In the genomic region with DNA sequence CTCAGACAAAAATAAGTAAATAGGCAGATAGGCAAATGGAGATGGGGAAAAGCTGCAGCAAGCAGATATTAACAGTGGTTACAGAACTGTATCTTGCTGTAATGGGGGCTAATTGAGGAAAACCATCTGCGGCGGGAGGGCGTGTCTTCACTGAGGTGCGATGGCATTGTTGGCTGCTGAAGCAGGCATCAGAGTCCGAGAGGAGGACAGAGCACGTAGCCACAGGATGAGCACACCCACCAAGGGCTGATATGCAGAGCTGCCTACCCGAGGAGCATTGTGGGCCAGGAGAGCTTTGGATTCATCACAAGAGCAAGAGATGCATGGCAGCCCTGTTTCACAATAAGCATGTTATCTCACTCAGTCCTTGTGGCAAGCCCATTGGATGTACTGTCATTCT, we compare ENCODE assay signal across 18 cellular contexts. TPM values are rescaled to one million over a fixed set of nuclear protein-coding genes. Genes with fewer than 3 reads are reported as not detected.
DNase-seq lines count a peak whose midpoint lies in the region; TF ChIP-seq lines count a peak whose summit lies in the region.
"Had no signal": no experiment of that assay in that cellular context is flagged by ENCODE, and none has a peak within 500 bp of the region (broad histone marks: within the 10 kb centered on the region; RNA-seq: fewer than 3 reads in every experiment).

No MANE protein-coding gene starts in this region.

- no peaks in the 10 kb centered on the region for H3K27me3 ChIP-seq in osteoblast (ENCODE audit: insufficient read depth, low read length)

- no peak overlapping the region for H3K4me3 ChIP-seq in osteoblast (ENCODE audit: insufficient read depth, low read length)
- H3K4me3 ChIP-seq: A549, HAP-1 had no signal

- peak; percentile 29 for DNase-seq in NCI-H748 (lab: John Stamatoyannopoulos, UW; ENCODE audit: unreplicated experiment)
- no peak for DNase-seq in NCI-H748 treated with DMSO at 0.1 percent for 48 hours (lab: John Stamatoyannopoulos, UW)
- DNase-seq in NCI-H69 (lab: John Stamatoyannopoulos, UW) = peak; percentile 8
- DNase-seq in osteoblast (ENCODE audit: insufficient read length, low spot score, missing footprints) = peak; percentile 38
- DNase-seq in NOMO-1 (lab: John Stamatoyannopoulos, UW; ENCODE audit: unreplicated experiment in 2 of 2) = no peak
- DNase-seq in germinal center (ENCODE audit: low spot score) = no peak
- DNase-seq: 8988T; ACHN; AML-193; C1 segment of cervical spinal cord; Calu3; CD4-positive, alpha-beta memory T cell; COR-L47; DMS53; DMS79 treated with DMSO at 0.1 percent for 48 hours; GOT3 had no signal

- H3K36me3 ChIP-seq in osteoblast (ENCODE audit: insufficient read depth, low read length) = no peaks in the 10 kb centered on the region
- H3K36me3 ChIP-seq: HAP-1 had no signal

- no peaks in the 10 kb centered on the region for H3K4me1 ChIP-seq in osteoblast (ENCODE audit: insufficient read depth, low read length)
- H3K4me1 ChIP-seq: A549, HAP-1 had no signal

- H3K9me3 ChIP-seq in osteoblast (ENCODE audit: low read depth, low read length) = no peaks in the 10 kb centered on the region
- H3K9me3 ChIP-seq: HAP-1 had no signal

- no peak overlapping the region for H3K27ac ChIP-seq in osteoblast (ENCODE audit: low read depth, low read length)
- H3K27ac ChIP-seq: A549 had no signal

- no peaks in the 10 kb centered on the region for H4K20me1 ChIP-seq in osteoblast (ENCODE audit: insufficient read depth, low read length)

- no peak overlapping the region for H3K4me2 ChIP-seq in osteoblast (ENCODE audit: insufficient read depth, low read length)
- H3K4me2 ChIP-seq: A549 had no signal

- no peak overlapping the region for H2AFZ ChIP-seq in osteoblast (ENCODE audit: low read length)

- no peaks in the 10 kb centered on the region for H3K79me2 ChIP-seq in osteoblast (ENCODE audit: insufficient read depth, low read length)

- TF ChIP-seq CTCF in osteoblast (IDR thresholded peaks at IDR 0.05; ENCODE audit: extremely low read depth, low read depth, low read length) = no peak

RNA-seq across cellular contexts. Expression of a gene that starts 30.4 kb away (rescaled TPM):
- total RNA-seq in osteoblast = under 0.01 TPM in 1 of 2 replicates, not detected in the other
- total RNA-seq: CD4-positive, alpha-beta memory T cell had no signal

Comparison
In these comparisons a context has a peak if more than half of its experiments do, and no peak if none do; other contexts are left out.
1. DNase-seq: peak in NCI-H748 (single experiment), NCI-H69 (single experiment) and osteoblast (single experiment); none in NCI-H748 treated with DMSO at 0.1 percent for 48 hours (single experiment), NOMO-1 (0 of 2) and germinal center (single experiment).